In the genomic region with DNA sequence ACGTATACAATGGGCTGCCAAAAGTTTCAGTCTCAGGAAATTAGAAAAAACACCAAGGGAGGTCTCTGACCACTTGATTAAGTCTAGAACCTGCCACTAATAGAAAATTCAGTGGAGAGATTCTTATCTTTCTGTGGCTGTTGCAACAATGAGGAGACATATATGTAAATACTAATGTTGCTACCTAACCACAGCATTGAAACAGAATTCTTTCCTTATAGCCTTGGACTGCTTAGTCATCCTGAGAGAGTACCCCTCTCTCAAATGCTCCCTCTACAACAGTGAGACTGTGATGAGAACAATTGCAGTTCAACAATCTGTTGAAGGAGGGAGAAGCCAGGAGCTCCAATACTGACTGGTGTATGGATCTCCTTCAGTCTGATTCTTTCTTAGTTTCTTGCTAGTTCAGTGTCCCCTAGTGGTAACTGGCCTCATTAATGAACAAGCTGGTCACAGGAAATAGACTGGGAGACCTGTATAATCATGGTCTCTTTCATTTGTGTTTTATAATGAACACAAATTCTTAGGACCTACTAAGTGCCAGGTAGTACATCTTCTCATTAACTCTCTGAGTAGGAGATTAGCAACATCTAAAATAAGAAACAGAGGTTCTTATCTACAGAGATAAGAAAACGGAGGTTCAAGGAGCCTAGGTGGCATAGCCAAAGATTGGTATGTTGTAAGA, we compare ENCODE assay signal across 1 cellular context.
TF ChIP-seq lines count a peak whose summit lies in the region.

No MANE protein-coding gene starts in this region.

TF ChIP-seq in HepG2, 621 proteins besides CTCF, POLR2A, EP300 and RAD21 (continued from another document and continues in another):
- TF ChIP-seq, protein P1, sequence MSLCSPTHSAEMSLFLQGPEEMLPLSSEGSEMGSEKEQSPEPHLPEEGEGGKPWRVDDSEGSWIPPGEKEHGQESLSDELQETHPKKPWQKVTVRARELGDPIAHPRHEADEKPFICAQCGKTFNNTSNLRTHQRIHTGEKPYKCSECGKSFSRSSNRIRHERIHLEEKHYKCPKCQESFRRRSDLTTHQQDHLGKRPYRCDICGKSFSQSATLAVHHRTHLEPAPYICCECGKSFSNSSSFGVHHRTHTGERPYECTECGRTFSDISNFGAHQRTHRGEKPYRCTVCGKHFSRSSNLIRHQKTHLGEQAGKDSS (CRISPR knock-in tag; IDR thresholded peaks at IDR 0.05; ENCODE audit: borderline replicate concordance, low read depth): no peak
- TF ChIP-seq ZEB1 (IDR thresholded peaks at IDR 0.05; ENCODE audit: insufficient replicate concordance, low read depth) (no peak), ZNF282 (IDR thresholded peaks at IDR 0.05; ENCODE audit: partially characterized antibody) (no peak), SMC3 (IDR thresholded peaks at IDR 0.05; ENCODE audit: low read length) (peak; percentile 86), ETV5 (CRISPR knock-in tag; IDR thresholded peaks at IDR 0.05; ENCODE audit: borderline replicate concordance) (0 out of 2 replicates have a peak, but pooled peaks have one; percentile 10), ZNF33A (CRISPR knock-in tag; IDR thresholded peaks at IDR 0.05; ENCODE audit: borderline replicate concordance) (no peak), ZNF451 (CRISPR knock-in tag; IDR thresholded peaks at IDR 0.05) (no peak), ERF (CRISPR knock-in tag; IDR thresholded peaks at IDR 0.05) (no peak), DMAP1 (CRISPR knock-in tag; IDR thresholded peaks at IDR 0.05) (no peak), SP140L (CRISPR knock-in tag; IDR thresholded peaks at IDR 0.05; ENCODE audit: borderline replicate concordance) (no peak), ZNF772 (CRISPR knock-in tag; IDR thresholded peaks at IDR 0.05) (no peak), ZNF569 (CRISPR knock-in tag; IDR thresholded peaks at IDR 0.05; ENCODE audit: borderline replicate concordance) (no peak), SMAD3 (CRISPR knock-in tag; IDR thresholded peaks at IDR 0.05) (no peak), SP5 (CRISPR knock-in tag; IDR thresholded peaks at IDR 0.05; ENCODE audit: borderline replicate concordance, low read depth) (no peak), RBM39 (IDR thresholded peaks at IDR 0.05; ENCODE audit: low read depth, low read length, poor library complexity, severe bottlenecking) (no peak), ZNF484 (CRISPR knock-in tag; IDR thresholded peaks at IDR 0.05; ENCODE audit: borderline replicate concordance, low read depth) (no peak), ZKSCAN8 (CRISPR knock-in tag; IDR thresholded peaks at IDR 0.05; ENCODE audit: borderline replicate concordance) (0 out of 2 replicates have a peak, but pooled peaks have one; percentile 18), REPIN1 (CRISPR knock-in tag; IDR thresholded peaks at IDR 0.05; ENCODE audit: borderline replicate concordance, low read depth) (no peak), TBX2 (CRISPR knock-in tag; IDR thresholded peaks at IDR 0.05; ENCODE audit: borderline replicate concordance) (no peak), XBP1 (CRISPR knock-in tag; IDR thresholded peaks at IDR 0.05) (no peak), RFX1 (IDR thresholded peaks at IDR 0.05) (no peak), HNRNPLL (IDR thresholded peaks at IDR 0.05; ENCODE audit: low read depth, low read length, poor library complexity, severe bottlenecking) (no peak), ZFAT (CRISPR knock-in tag; conservative IDR thresholded peaks at IDR 0.05) (no peak), HHEX (CRISPR knock-in tag; IDR thresholded peaks at IDR 0.05) (no peak), THYN1 (CRISPR knock-in tag; IDR thresholded peaks at IDR 0.05; ENCODE audit: borderline replicate concordance, low read depth) (no peak), SAP130 (CRISPR knock-in tag; IDR thresholded peaks at IDR 0.05; ENCODE audit: low read depth) (0 out of 2 replicates have a peak, but pooled peaks have one; percentile 19), DPF2 (CRISPR knock-in tag; IDR thresholded peaks at IDR 0.05; ENCODE audit: borderline replicate concordance, low read depth) (no peak), ZNF253 (CRISPR knock-in tag; IDR thresholded peaks at IDR 0.05; ENCODE audit: borderline replicate concordance) (no peak), ZNF839 (CRISPR knock-in tag; IDR thresholded peaks at IDR 0.05; ENCODE audit: borderline replicate concordance) (no peak), SALL2 (CRISPR knock-in tag; IDR thresholded peaks at IDR 0.05) (no peak), PPARG (CRISPR knock-in tag; conservative IDR thresholded peaks at IDR 0.05) (0 out of 2 replicates have a peak, but pooled peaks have one; percentile 21), PHB2 (IDR thresholded peaks at IDR 0.05; ENCODE audit: partially characterized antibody) (no peak), KMT2B (CRISPR knock-in tag; IDR thresholded peaks at IDR 0.05) (0 out of 2 replicates have a peak, but pooled peaks have one; percentile 25), ZNF616 (CRISPR knock-in tag; IDR thresholded peaks at IDR 0.05; ENCODE audit: low read depth) (no peak), JUND (CRISPR knock-in tag; IDR thresholded peaks at IDR 0.05) (no peak), ZNF776 (CRISPR knock-in tag; IDR thresholded peaks at IDR 0.05) (no peak)
- TF ChIP-seq, protein P2, sequence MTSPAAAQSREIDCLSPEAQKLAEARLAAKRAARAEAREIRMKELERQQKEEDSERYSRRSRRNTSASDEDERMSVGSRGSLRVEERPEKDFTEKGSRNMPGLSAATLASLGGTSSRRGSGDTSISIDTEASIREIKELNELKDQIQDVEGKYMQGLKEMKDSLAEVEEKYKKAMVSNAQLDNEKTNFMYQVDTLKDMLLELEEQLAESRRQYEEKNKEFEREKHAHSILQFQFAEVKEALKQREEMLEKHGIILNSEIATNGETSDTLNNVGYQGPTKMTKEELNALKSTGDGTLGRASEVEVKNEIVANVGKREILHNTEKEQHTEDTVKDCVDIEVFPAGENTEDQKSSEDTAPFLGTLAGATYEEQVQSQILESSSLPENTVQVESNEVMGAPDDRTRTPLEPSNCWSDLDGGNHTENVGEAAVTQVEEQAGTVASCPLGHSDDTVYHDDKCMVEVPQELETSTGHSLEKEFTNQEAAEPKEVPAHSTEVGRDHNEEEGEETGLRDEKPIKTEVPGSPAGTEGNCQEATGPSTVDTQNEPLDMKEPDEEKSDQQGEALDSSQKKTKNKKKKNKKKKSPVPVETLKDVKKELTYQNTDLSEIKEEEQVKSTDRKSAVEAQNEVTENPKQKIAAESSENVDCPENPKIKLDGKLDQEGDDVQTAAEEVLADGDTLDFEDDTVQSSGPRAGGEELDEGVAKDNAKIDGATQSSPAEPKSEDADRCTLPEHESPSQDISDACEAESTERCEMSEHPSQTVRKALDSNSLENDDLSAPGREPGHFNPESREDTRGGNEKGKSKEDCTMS (CRISPR knock-in tag; conservative IDR thresholded peaks at IDR 0.05): no peak
- TF ChIP-seq, protein P3, sequence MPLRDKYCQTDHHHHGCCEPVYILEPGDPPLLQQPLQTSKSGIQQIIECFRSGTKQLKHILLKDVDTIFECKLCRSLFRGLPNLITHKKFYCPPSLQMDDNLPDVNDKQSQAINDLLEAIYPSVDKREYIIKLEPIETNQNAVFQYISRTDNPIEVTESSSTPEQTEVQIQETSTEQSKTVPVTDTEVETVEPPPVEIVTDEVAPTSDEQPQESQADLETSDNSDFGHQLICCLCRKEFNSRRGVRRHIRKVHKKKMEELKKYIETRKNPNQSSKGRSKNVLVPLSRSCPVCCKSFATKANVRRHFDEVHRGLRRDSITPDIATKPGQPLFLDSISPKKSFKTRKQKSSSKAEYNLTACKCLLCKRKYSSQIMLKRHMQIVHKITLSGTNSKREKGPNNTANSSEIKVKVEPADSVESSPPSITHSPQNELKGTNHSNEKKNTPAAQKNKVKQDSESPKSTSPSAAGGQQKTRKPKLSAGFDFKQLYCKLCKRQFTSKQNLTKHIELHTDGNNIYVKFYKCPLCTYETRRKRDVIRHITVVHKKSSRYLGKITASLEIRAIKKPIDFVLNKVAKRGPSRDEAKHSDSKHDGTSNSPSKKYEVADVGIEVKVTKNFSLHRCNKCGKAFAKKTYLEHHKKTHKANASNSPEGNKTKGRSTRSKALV (CRISPR knock-in tag; IDR thresholded peaks at IDR 0.05): no peak
- TF ChIP-seq, protein P4, sequence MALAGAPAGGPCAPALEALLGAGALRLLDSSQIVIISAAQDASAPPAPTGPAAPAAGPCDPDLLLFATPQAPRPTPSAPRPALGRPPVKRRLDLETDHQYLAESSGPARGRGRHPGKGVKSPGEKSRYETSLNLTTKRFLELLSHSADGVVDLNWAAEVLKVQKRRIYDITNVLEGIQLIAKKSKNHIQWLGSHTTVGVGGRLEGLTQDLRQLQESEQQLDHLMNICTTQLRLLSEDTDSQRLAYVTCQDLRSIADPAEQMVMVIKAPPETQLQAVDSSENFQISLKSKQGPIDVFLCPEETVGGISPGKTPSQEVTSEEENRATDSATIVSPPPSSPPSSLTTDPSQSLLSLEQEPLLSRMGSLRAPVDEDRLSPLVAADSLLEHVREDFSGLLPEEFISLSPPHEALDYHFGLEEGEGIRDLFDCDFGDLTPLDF (CRISPR knock-in tag; IDR thresholded peaks at IDR 0.05): no peak
- TF ChIP-seq, protein P5, sequence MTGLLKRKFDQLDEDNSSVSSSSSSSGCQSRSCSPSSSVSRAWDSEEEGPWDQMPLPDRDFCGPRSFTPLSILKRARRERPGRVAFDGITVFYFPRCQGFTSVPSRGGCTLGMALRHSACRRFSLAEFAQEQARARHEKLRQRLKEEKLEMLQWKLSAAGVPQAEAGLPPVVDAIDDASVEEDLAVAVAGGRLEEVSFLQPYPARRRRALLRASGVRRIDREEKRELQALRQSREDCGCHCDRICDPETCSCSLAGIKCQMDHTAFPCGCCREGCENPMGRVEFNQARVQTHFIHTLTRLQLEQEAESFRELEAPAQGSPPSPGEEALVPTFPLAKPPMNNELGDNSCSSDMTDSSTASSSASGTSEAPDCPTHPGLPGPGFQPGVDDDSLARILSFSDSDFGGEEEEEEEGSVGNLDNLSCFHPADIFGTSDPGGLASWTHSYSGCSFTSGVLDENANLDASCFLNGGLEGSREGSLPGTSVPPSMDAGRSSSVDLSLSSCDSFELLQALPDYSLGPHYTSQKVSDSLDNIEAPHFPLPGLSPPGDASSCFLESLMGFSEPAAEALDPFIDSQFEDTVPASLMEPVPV (CRISPR knock-in tag; IDR thresholded peaks at IDR 0.05): no peak
- TF ChIP-seq, protein P6, sequence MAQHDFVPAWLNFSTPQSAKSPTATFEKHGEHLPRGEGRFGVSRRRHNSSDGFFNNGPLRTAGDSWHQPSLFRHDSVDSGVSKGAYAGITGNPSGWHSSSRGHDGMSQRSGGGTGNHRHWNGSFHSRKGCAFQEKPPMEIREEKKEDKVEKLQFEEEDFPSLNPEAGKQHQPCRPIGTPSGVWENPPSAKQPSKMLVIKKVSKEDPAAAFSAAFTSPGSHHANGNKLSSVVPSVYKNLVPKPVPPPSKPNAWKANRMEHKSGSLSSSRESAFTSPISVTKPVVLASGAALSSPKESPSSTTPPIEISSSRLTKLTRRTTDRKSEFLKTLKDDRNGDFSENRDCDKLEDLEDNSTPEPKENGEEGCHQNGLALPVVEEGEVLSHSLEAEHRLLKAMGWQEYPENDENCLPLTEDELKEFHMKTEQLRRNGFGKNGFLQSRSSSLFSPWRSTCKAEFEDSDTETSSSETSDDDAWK (CRISPR knock-in tag; IDR thresholded peaks at IDR 0.05): no peak
- TF ChIP-seq, protein P7, sequence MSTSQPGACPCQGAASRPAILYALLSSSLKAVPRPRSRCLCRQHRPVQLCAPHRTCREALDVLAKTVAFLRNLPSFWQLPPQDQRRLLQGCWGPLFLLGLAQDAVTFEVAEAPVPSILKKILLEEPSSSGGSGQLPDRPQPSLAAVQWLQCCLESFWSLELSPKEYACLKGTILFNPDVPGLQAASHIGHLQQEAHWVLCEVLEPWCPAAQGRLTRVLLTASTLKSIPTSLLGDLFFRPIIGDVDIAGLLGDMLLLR (CRISPR knock-in tag; IDR thresholded peaks at IDR 0.05): no peak
- TF ChIP-seq, protein P8, sequence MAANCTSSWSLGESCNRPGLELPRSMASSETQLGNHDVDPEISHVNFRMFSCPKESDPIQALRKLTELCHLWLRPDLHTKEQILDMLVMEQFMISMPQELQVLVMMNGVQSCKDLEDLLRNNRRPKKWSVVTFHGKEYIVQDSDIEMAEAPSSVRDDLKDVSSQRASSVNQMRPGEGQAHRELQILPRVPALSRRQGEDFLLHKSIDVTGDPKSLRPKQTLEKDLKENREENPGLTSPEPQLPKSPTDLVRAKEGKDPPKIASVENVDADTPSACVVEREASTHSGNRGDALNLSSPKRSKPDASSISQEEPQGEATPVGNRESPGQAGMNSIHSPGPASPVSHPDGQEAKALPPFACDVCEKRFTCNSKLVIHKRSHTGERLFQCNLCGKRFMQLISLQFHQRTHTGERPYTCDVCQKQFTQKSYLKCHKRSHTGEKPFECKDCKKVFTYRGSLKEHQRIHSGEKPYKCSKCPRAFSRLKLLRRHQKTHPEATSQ (CRISPR knock-in tag; IDR thresholded peaks at IDR 0.05; ENCODE audit: borderline replicate concordance): no peak; the same call in 1 of the 2 replicates
- TF ChIP-seq, protein P9, sequence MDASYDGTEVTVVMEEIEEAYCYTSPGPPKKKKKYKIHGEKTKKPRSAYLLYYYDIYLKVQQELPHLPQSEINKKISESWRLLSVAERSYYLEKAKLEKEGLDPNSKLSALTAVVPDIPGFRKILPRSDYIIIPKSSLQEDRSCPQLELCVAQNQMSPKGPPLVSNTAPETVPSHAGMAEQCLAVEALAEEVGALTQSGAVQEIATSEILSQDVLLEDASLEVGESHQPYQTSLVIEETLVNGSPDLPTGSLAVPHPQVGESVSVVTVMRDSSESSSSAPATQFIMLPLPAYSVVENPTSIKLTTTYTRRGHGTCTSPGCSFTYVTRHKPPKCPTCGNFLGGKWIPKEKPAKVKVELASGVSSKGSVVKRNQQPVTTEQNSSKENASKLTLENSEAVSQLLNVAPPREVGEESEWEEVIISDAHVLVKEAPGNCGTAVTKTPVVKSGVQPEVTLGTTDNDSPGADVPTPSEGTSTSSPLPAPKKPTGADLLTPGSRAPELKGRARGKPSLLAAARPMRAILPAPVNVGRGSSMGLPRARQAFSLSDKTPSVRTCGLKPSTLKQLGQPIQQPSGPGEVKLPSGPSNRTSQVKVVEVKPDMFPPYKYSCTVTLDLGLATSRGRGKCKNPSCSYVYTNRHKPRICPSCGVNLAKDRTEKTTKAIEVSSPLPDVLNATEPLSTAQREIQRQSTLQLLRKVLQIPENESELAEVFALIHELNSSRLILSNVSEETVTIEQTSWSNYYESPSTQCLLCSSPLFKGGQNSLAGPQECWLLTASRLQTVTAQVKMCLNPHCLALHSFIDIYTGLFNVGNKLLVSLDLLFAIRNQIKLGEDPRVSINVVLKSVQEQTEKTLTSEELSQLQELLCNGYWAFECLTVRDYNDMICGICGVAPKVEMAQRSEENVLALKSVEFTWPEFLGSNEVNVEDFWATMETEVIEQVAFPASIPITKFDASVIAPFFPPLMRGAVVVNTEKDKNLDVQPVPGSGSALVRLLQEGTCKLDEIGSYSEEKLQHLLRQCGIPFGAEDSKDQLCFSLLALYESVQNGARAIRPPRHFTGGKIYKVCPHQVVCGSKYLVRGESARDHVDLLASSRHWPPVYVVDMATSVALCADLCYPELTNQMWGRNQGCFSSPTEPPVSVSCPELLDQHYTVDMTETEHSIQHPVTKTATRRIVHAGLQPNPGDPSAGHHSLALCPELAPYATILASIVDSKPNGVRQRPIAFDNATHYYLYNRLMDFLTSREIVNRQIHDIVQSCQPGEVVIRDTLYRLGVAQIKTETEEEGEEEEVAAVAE (CRISPR knock-in tag; IDR thresholded peaks at IDR 0.05; ENCODE audit: borderline replicate concordance): no peak; the same call in 1 of the 2 replicates
- TF ChIP-seq, protein P10, sequence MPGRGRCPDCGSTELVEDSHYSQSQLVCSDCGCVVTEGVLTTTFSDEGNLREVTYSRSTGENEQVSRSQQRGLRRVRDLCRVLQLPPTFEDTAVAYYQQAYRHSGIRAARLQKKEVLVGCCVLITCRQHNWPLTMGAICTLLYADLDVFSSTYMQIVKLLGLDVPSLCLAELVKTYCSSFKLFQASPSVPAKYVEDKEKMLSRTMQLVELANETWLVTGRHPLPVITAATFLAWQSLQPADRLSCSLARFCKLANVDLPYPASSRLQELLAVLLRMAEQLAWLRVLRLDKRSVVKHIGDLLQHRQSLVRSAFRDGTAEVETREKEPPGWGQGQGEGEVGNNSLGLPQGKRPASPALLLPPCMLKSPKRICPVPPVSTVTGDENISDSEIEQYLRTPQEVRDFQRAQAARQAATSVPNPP (CRISPR knock-in tag; IDR thresholded peaks at IDR 0.05): no peak
